ENCODE assay signal across 8 cellular contexts in the genomic region with DNA sequence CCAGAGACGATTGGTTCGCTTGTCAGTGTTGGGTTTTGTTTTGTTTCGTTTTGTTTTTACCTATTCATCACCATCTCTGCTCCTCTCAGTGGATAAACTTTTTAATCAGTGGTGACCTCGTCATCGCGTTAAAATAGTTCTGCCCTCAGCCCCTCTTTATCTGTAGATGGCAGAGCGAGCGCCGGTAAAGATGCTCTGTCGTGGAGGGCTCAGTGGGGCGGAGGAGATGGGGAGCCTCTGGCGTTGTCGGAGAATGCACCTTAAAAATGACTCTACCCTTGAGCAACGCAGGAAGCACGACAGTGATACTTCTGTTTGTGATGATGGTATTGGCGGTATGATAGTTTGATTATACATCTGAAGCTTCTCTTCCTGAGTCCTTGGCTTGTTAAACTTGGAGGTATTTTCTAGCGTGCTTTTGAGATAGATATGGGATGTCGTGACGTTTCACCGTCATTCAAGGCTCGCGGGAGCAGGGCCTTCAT. TPM values are rescaled to one million over a fixed set of nuclear protein-coding genes. Genes with fewer than 3 reads are reported as not detected.
A peak's percentile ranks its signal among the peaks of the same experiment; 100 is the strongest.
DNase-seq lines count a peak whose midpoint lies in the region; ATAC-seq, FAIRE-seq and TF ChIP-seq lines count a peak whose summit lies in the region.

No MANE protein-coding gene starts in this region.

- H3K4me1 ChIP-seq in Caco-2 = peaks cover 6% of the 10 kb centered on the region; the same call in 1 of the 2 replicates
- peaks cover 6% of the 10 kb centered on the region for H3K4me1 ChIP-seq in IMR-90 (ENCODE audit: control insufficient read depth, insufficient read depth, low read length)
- peaks cover 13% of the 10 kb centered on the region for H3K4me1 ChIP-seq in keratinocyte (ENCODE audit: control insufficient read depth, extremely low read depth, insufficient read depth, low read length)

- H3K56ac ChIP-seq in IMR-90 (ENCODE audit: extremely low read depth, insufficient read depth, low read length) = peak overlapping the region; percentile 79

- H3K9me3 Mint-ChIP-seq in Caco-2 (ENCODE audit: unreplicated experiment) = no peaks in the 10 kb centered on the region

- in situ Hi-C loops in IMR-90 (cut with MboI; ENCODE audit: low sequenced_read_pairs) = loop anchor here (25.0 kb wide), 1 partner anchor 1849 kb away; a partner anchor contains a TSS
- in situ Hi-C loops in brain microvascular endothelial cell (cut with HindIII; ENCODE audit: low pct_ligation_motif_present, low sequenced_read_pairs) = no loop called here

- peak overlapping the region; percentile 69 for H2BK120ac ChIP-seq in IMR-90 (ENCODE audit: low read depth, low read length)

- no peak for TF ChIP-seq RAD21 in IMR-90 (IDR thresholded peaks at IDR 0.05; ENCODE audit: low read length)

- H3K27ac ChIP-seq in IMR-90 (ENCODE audit: insufficient read depth, low read length) (peak overlapping the region; percentile 83), brain microvascular endothelial cell (peak overlapping the region; percentile 92), keratinocyte (ENCODE audit: control insufficient read depth, insufficient read depth, low read length) (peak overlapping the region; percentile 72)

- CTCF ChIA-PET in Caco-2 (lab: Charles Lee) = no interaction called here
- CTCF ChIA-PET in IMR-90 (lab: Yijun Ruan, JAX) = no interaction called here

- peak overlapping the region; percentile 67 for H3K4ac ChIP-seq in IMR-90 (ENCODE audit: low read depth, low read length)

- 0 out of 3 replicates have a peak overlapping the region, but pooled peaks have one; percentile 23 for H2BK15ac ChIP-seq in IMR-90 (ENCODE audit: low read depth, low read length)

- peaks cover 2% of the 10 kb centered on the region for H3K27me3 Mint-ChIP-seq in Caco-2 (ENCODE audit: insufficient read depth, unreplicated experiment)

- H3K18ac ChIP-seq in IMR-90 (ENCODE audit: low read depth, low read length) = peak overlapping the region; percentile 59

- BruUV-seq in Caco-2 (replicated peaks; lab: Mats Ljungman, UMichigan) = TSS peak; percentile 54
- BruUV-seq in IMR-90 (replicated peaks; lab: Mats Ljungman, UMichigan) = no TSS peak

- peak overlapping the region; percentile 91 for H3K4me3 Mint-ChIP-seq in Caco-2 (ENCODE audit: unreplicated experiment)

- peaks cover 9 to 47% of the 10 kb centered on the region in 2 experiments; a peak in 3 of 4 replicates for H3K79me1 ChIP-seq in IMR-90 (ENCODE audit: low read depth in 1 of 2, low read length in 2 of 2)

- H2AK5ac ChIP-seq in IMR-90 (ENCODE audit: low read depth, low read length) = peak overlapping the region; percentile 47

- peak overlapping the region; percentile 41 for H4K5ac ChIP-seq in IMR-90 (ENCODE audit: low read depth, low read length)

- H4K20me1 ChIP-seq in IMR-90 (ENCODE audit: insufficient read depth, low read length) (peaks cover 41% of the 10 kb centered on the region), keratinocyte (ENCODE audit: control insufficient read depth, extremely low read depth, insufficient read depth, low read length) (no peaks in the 10 kb centered on the region)

- peaks cover 5% of the 10 kb centered on the region; the same call in 1 of the 2 replicates for H3K9me1 ChIP-seq in IMR-90 (ENCODE audit: insufficient read depth, low read length)
- H3K9me1 ChIP-seq in keratinocyte (ENCODE audit: control insufficient read depth, extremely low read depth, insufficient read depth, low read length) = no peaks in the 10 kb centered on the region

- H3K4me3 ChIP-seq in Caco-2 (ENCODE audit: low read depth, low read length) (peak overlapping the region; percentile 95), IMR-90 (ENCODE audit: insufficient read depth, low read depth, low read length) (peak overlapping the region; percentile 98), brain microvascular endothelial cell (ENCODE audit: low read depth, low read length) (peak overlapping the region; percentile 89), keratinocyte (ENCODE audit: control insufficient read depth in 2 of 3, extremely low read depth in 1 of 3, insufficient read depth in 2 of 3, low read depth in 1 of 3, low read length in 3 of 3) (peak overlapping the region; percentile 81 to 83 (median 81))

- intact Hi-C loops in Caco-2 (cut with micrococcal nuclease; ENCODE audit: unreplicated experiment) = no loop called here
- intact Hi-C loops in IMR-90 (cut with micrococcal nuclease) = loop anchor here (1.0 to 5.0 kb wide), 2 partner anchors 210 to 269 kb away; a partner anchor contains a TSS

- H3K23ac ChIP-seq in IMR-90 (ENCODE audit: low read depth, low read length) = peak overlapping the region; percentile 57

- H3K79me2 ChIP-seq in keratinocyte (ENCODE audit: control insufficient read depth, insufficient read depth, low read length) = peaks cover 51% of the 10 kb centered on the region

- H2AK9ac ChIP-seq in IMR-90 (replicated peaks; ENCODE audit: low read depth, low read length, poor library complexity) = peak overlapping the region; percentile 94

- peak overlapping the region; percentile 88 for H3K9ac ChIP-seq in IMR-90 (ENCODE audit: low read depth, low read length)
- H3K9ac ChIP-seq in keratinocyte (ENCODE audit: control insufficient read depth, extremely low read depth, insufficient read depth, low read length) = peak overlapping the region; percentile 83

- FAIRE-seq in keratinocyte (lab: Jason Lieb, UNC) = peak; percentile 72

- peak; percentile 31 for ATAC-seq in GM21390 (IDR thresholded peaks at IDR 0.05; ENCODE audit: unreplicated experiment)
- peak; percentile 33 for ATAC-seq in IMR-90 (ENCODE audit: low read depth)

- no peaks in the 10 kb centered on the region for H3K36me3 Mint-ChIP-seq in Caco-2 (ENCODE audit: insufficient read depth, unreplicated experiment)

- H2BK5ac ChIP-seq in IMR-90 (ENCODE audit: low read depth, low read length, poor library complexity, severe bottlenecking) = peak overlapping the region; percentile 80

- peak overlapping the region; percentile 78 for H4K91ac ChIP-seq in IMR-90 (ENCODE audit: insufficient read depth, low read depth, low read length)

- peaks cover 12% of the 10 kb centered on the region for H3K4me1 Mint-ChIP-seq in Caco-2 (ENCODE audit: low read depth, unreplicated experiment)

- no peaks in the 10 kb centered on the region for H3K9me3 ChIP-seq in Caco-2
- H3K9me3 ChIP-seq in IMR-90 (ENCODE audit: control insufficient read depth, insufficient read depth, low read length) = no peaks in the 10 kb centered on the region
- no peaks in the 10 kb centered on the region for H3K9me3 ChIP-seq in keratinocyte (ENCODE audit: control insufficient read depth, low read depth, low read length)

- dilution Hi-C loops in IMR-90 (cut with HindIII; ENCODE audit: low sequenced_read_pairs, unreplicated experiment) = no loop called here
- dilution Hi-C loops in keratinocyte (cut with MboI; ENCODE audit: extremely low pct_ligation_motif_present, low sequenced_read_pairs) = no loop called here

- peaks cover 1% of the 10 kb centered on the region for H3K27me3 ChIP-seq in Caco-2 (replicated peaks; ENCODE audit: control insufficient read depth, insufficient read depth, low read length)
- H3K27me3 ChIP-seq in IMR-90 (ENCODE audit: control insufficient read depth, insufficient read depth, low read length) = no peaks in the 10 kb centered on the region
- no peaks in the 10 kb centered on the region for H3K27me3 ChIP-seq in brain microvascular endothelial cell (replicated peaks)
- H3K27me3 ChIP-seq in keratinocyte (ENCODE audit: control insufficient read depth, extremely low read depth, insufficient read depth, low read length) = no peaks in the 10 kb centered on the region

- H3K4me2 ChIP-seq in IMR-90 (ENCODE audit: low read depth, low read length) (peak overlapping the region; percentile 93), keratinocyte (ENCODE audit: control insufficient read depth, extremely low read depth, insufficient read depth, low read depth, low read length) (peak overlapping the region; percentile 91)

- TF ChIP-seq CTCF in Caco-2 (IDR thresholded peaks at IDR 0.05; ENCODE audit: insufficient read depth in 1 of 2, low read depth in 1 of 2, low read length in 1 of 2, severe bottlenecking in 1 of 2, unreplicated experiment in 1 of 2) (peak in 1 of 2 experiments; percentile 0), IMR-90 (conservative IDR thresholded peaks at IDR 0.05; ENCODE audit: low read depth, low read length) (no peak), brain microvascular endothelial cell (IDR thresholded peaks at IDR 0.05; ENCODE audit: low read depth, low read length, missing control alignments) (no peak), keratinocyte (optimal IDR thresholded peaks at IDR 0.05 in 1 of 3, IDR thresholded peaks at IDR 0.05 in 1 of 3, conservative IDR thresholded peaks at IDR 0.05 in 1 of 3; ENCODE audit: extremely low read depth in 1 of 3, insufficient read depth in 2 of 3, low read length in 3 of 3) (no peak)

- peak overlapping the region; percentile 94 for H2AFZ ChIP-seq in IMR-90 (replicated peaks; ENCODE audit: low read length, poor library complexity)
- peak overlapping the region; percentile 68 for H2AFZ ChIP-seq in keratinocyte (ENCODE audit: control insufficient read depth, low read length)

- POLR2A ChIA-PET in Caco-2 (lab: Charles Lee) (no interaction called here), IMR-90 (lab: Charles Lee; ENCODE audit: unreplicated experiment) (interaction anchor here (1.0 to 1.4 kb wide), 2 partner anchors 10 to 53 kb away, joined by 4 to 6 read pairs; no protein-coding TSS in a partner anchor)

- TF ChIP-seq POLR2A in IMR-90 (IDR thresholded peaks at IDR 0.05; ENCODE audit: low read depth, low read length) = no peak

- DNase-seq in Caco-2 (no peak), IMR-90 (peak; percentile 55), T-helper 9 cell (peak; percentile 48), brain microvascular endothelial cell (peak; percentile 35), keratinocyte (ENCODE audit: low read depth, low spot score) (no peak), NCI-H1436 (lab: John Stamatoyannopoulos, UW) (no peak)
- DNase-seq in stimulated activated CD4-positive, alpha-beta T cell treated with anti-CD3 and anti-CD28 coated beads, Interleukin-1b, Interleukin-23, amount 100 ng/mL, for 4 hours (ENCODE audit: low read depth in 2 of 2) = peak; percentile 30

- no peak overlapping the region for H2BK20ac ChIP-seq in IMR-90 (ENCODE audit: low read depth, low read length)

- 0% methylated on average over 6 of the region's 22 CpGs; no CpG with 5 or more reads in 1 of the 2 experiments for WGBS in IMR-90 (ENCODE audit: extremely low coverage in 2 of 2, insufficient read length in 1 of 2), 2 experiments

- H3K27ac Mint-ChIP-seq in Caco-2 (ENCODE audit: unreplicated experiment) = peak overlapping the region; percentile 62

- H3K36me3 ChIP-seq in Caco-2 (ENCODE audit: control insufficient read depth, insufficient read depth, low read length) = no peaks in the 10 kb centered on the region
- no peaks in the 10 kb centered on the region for H3K36me3 ChIP-seq in IMR-90 (ENCODE audit: control insufficient read depth, insufficient read depth, low read length)
- no peaks in the 10 kb centered on the region for H3K36me3 ChIP-seq in brain microvascular endothelial cell (replicated peaks)
- H3K36me3 ChIP-seq in keratinocyte (ENCODE audit: control insufficient read depth in 2 of 2, extremely low read depth in 1 of 2, insufficient read depth in 2 of 2, low read length in 2 of 2) = no peaks in the 10 kb centered on the region

- peak overlapping the region; percentile 22 to 52; a peak in 3 of 4 replicates for H4K8ac ChIP-seq in IMR-90 (ENCODE audit: low read depth in 2 of 2, low read length in 2 of 2)

- H3K14ac ChIP-seq in IMR-90 (replicated peaks; ENCODE audit: low read depth, low read length) = peak overlapping the region; percentile 70

RNA-seq across cellular contexts. Expression of a gene that starts 0.6 kb away (rescaled TPM):
- total RNA-seq in Caco-2 (2022) (5.0 and 6.4 TPM in 2 replicates), IMR-90 (2012; rRNA removed) (6.5 and 11.4 TPM in 2 replicates)
- polyA plus RNA-seq in IMR-90 (2012; rRNA removed) (11.7 and 13.1 TPM in 2 replicates), keratinocyte (12.0 to 19.7 TPM (median 16.2 TPM) in 3 replicates)
- 1.4 and 5.2 TPM in 2 replicates for polyA plus RNA-seq in IMR-90 (2012; cell fraction: cytosol; rRNA removed)
- polyA plus RNA-seq in IMR-90 (2012; cell fraction: nucleus; rRNA removed; ENCODE audit: low replicate concordance) = 1.8 and 19.5 TPM in 2 replicates
- polyA plus RNA-seq in keratinocyte (2011; ENCODE audit: low read depth) = 15.8 TPM
- polyA plus RNA-seq in keratinocyte (2011; cell fraction: cytosol; rRNA removed) = 11.3 and 17.7 TPM in 2 replicates
- polyA plus RNA-seq in keratinocyte (2011; cell fraction: nucleus; rRNA removed) = 23.4 and 30.8 TPM in 2 replicates
- 10.6 and 12.4 TPM in 2 replicates for polyA plus RNA-seq in keratinocyte (2012; ENCODE audit: low replicate concordance)
- 5.7 to 13.6 TPM (median 7.1 TPM) in 3 replicates for polyA minus RNA-seq in keratinocyte
- 10.2 TPM for polyA minus RNA-seq in keratinocyte (2011; cell fraction: cytosol; rRNA and poly(A)+ RNA removed)
- 7.7 and 17.0 TPM in 2 replicates for polyA minus RNA-seq in keratinocyte (2011; cell fraction: nucleus; rRNA and poly(A)+ RNA removed)

Comparison
In these comparisons a context has a peak if more than half of its experiments do, and no peak if none do; other contexts are left out.
1. DNase-seq: peak in IMR-90 (single experiment), T-helper 9 cell (single experiment), brain microvascular endothelial cell (single experiment) and stimulated activated CD4-positive, alpha-beta T cell treated with anti-CD3 and anti-CD28 coated beads, Interleukin-1b, Interleukin-23, amount 100 ng/mL, for 4 hours (2 of 2); none in Caco-2 (0 of 2), keratinocyte (single experiment) and NCI-H1436 (single experiment).
2. Peak in every context shown above with its lines, with median percentiles within 50 percentile points of each other: H3K4me3 ChIP-seq and H3K27ac ChIP-seq.